ENCODE assay signal across 8 cellular contexts in the genomic region with DNA sequence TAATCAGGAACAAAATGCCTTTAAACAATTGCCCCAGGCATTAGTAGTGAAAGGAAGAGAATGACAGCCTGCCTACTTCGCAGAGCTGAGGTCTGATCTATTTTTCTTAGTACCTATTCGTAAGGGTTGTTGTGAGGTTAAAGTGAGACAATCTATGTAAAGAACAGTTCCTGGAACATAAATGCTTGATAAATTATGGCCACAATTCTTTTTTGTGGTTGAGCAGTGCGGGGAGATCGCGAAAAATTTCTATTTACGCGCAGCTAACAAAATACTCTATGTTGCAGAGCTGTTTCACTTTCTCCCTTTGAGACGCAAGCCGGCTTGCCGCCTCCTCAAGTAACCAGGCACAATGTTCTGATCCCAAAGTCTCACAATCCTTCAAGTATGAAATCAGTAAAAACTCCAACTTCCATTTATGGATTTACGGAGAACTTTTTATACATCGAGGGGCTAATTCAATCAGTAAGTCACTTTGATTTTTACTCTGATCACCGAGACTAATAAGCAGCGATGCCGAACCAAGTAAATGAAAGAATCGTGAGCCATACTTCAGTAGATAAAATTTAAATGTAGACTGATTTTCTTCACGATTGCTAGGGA. TPM values are rescaled to one million over a fixed set of nuclear protein-coding genes. Genes with fewer than 3 reads are reported as not detected.
DNase-seq lines count a peak whose midpoint lies in the region; ATAC-seq and TF ChIP-seq lines count a peak whose summit lies in the region.

No MANE protein-coding gene starts in this region.

- H3K36me3 Mint-ChIP-seq in CD4-positive, CD25-positive, alpha-beta regulatory T cell: peaks cover 25% of the 10 kb centered on the region
- peaks cover 26 to 31% of the 10 kb centered on the region in 2 donors for H3K36me3 Mint-ChIP-seq in activated naive CD4-positive, alpha-beta T cell treated with anti-CD3 and anti-CD28 coated beads, Interleukin-2, amount 50 U/mL, for 72 hours

- peaks cover 19% of the 10 kb centered on the region for H3K36me3 ChIP-seq in CD4-positive, CD25-positive, alpha-beta regulatory T cell (ENCODE audit: control insufficient read depth, insufficient read depth, low read length)
- H3K36me3 ChIP-seq in osteoblast (ENCODE audit: insufficient read depth, low read length): peaks cover 11% of the 10 kb centered on the region

- CTCF ChIA-PET in HEK293T (lab: Yijun Ruan, JAX): interaction anchor here (0.7 to 2.9 kb wide), 6 partner anchors 27 to 374 kb away, joined by 3 to 20 read pairs (median 6); partner anchors contain the start of gene SRSF12

- no peaks in the 10 kb centered on the region for H3K27me3 ChIP-seq in CD4-positive, CD25-positive, alpha-beta regulatory T cell (ENCODE audit: control insufficient read depth, insufficient read depth, low read length)
- no peaks in the 10 kb centered on the region for H3K27me3 ChIP-seq in osteoblast (ENCODE audit: insufficient read depth, low read length)

- peak; percentile 50 to 58 for ATAC-seq in CD4-positive, CD25-positive, alpha-beta regulatory T cell (ENCODE audit: low read depth in 2 of 2)
- ATAC-seq in activated naive CD4-positive, alpha-beta T cell treated with anti-CD3 and anti-CD28 coated beads, Interleukin-2, amount 50 U/mL, for 72 hours: peak; percentile 7 to 23
- ATAC-seq in HG02588 (IDR thresholded peaks at IDR 0.05; ENCODE audit: unreplicated experiment): no peak

- H3K4me1 Mint-ChIP-seq in CD4-positive, CD25-positive, alpha-beta regulatory T cell: peaks cover 15 to 40% (median 24%) of the 10 kb centered on the region in 4 donors

- H3K9me3 ChIP-seq in CD4-positive, CD25-positive, alpha-beta regulatory T cell (ENCODE audit: control insufficient read depth in 2 of 2, low read length in 2 of 2): no peaks in the 10 kb centered on the region
- no peaks in the 10 kb centered on the region for H3K9me3 ChIP-seq in osteoblast (ENCODE audit: low read depth, low read length)

- DNase-seq in CD4-positive, CD25-positive, alpha-beta regulatory T cell: peak; percentile 32 to 94 (median 77)
- DNase-seq in HEK293T (ENCODE audit: extremely low spot score) (peak; percentile 16), SHP77 treated with DMSO at 0.1 percent for 48 hours (lab: John Stamatoyannopoulos, UW) (peak; percentile 47), globus pallidus (ENCODE audit: low spot score) (peak; percentile 82), osteoblast (ENCODE audit: insufficient read length, low spot score, missing footprints) (peak; percentile 81), ureter (ENCODE audit: low spot score) (peak; percentile 66)
- DNase-seq in activated naive CD4-positive, alpha-beta T cell treated with anti-CD3 and anti-CD28 coated beads, Interleukin-2, amount 50 U/mL, for 72 hours (ENCODE audit: low spot score in 2 of 2): peak in 1 of 2 donors; percentile 52

- H3K27ac Mint-ChIP-seq in CD4-positive, CD25-positive, alpha-beta regulatory T cell: peak overlapping the region; percentile 95 to 98 (median 98)
- peak overlapping the region; percentile 93 to 97 for H3K27ac Mint-ChIP-seq in activated naive CD4-positive, alpha-beta T cell treated with anti-CD3 and anti-CD28 coated beads, Interleukin-2, amount 50 U/mL, for 72 hours

- peaks cover 20% of the 10 kb centered on the region for H4K20me1 ChIP-seq in osteoblast (ENCODE audit: insufficient read depth, low read length)

- peak overlapping the region; percentile 93 to 100 (median 97) for H3K4me3 Mint-ChIP-seq in CD4-positive, CD25-positive, alpha-beta regulatory T cell

- H3K4me1 ChIP-seq in CD4-positive, CD25-positive, alpha-beta regulatory T cell (ENCODE audit: control insufficient read depth, insufficient read depth, low read length, poor library complexity, severe bottlenecking): peaks cover 26% of the 10 kb centered on the region
- peaks cover 12% of the 10 kb centered on the region for H3K4me1 ChIP-seq in osteoblast (ENCODE audit: insufficient read depth, low read length)

- peaks cover 23% of the 10 kb centered on the region for H3K27me3 Mint-ChIP-seq in CD4-positive, CD25-positive, alpha-beta regulatory T cell

- peak overlapping the region; percentile 99 for H3K4me3 ChIP-seq in CD4-positive, CD25-positive, alpha-beta regulatory T cell (ENCODE audit: low read depth, low read length)
- peak overlapping the region; percentile 81 for H3K4me3 ChIP-seq in osteoblast (ENCODE audit: insufficient read depth, low read length)

- H2AFZ ChIP-seq in osteoblast (ENCODE audit: low read length): peak overlapping the region; percentile 79

- no peak for TF ChIP-seq CTCF in osteoblast (IDR thresholded peaks at IDR 0.05; ENCODE audit: extremely low read depth, low read depth, low read length)

- peak overlapping the region; percentile 86 for H3K4me2 ChIP-seq in osteoblast (ENCODE audit: insufficient read depth, low read length)

- H3K79me2 ChIP-seq in osteoblast (ENCODE audit: insufficient read depth, low read length): peaks cover 38% of the 10 kb centered on the region

- no peaks in the 10 kb centered on the region for H3K9me3 Mint-ChIP-seq in CD4-positive, CD25-positive, alpha-beta regulatory T cell
- H3K9me3 Mint-ChIP-seq in activated naive CD4-positive, alpha-beta T cell treated with anti-CD3 and anti-CD28 coated beads, Interleukin-2, amount 50 U/mL, for 72 hours: no peaks in the 10 kb centered on the region

- POLR2A ChIA-PET in HEK293T (lab: Yijun Ruan, JAX): interaction anchor here (0.7 to 5.2 kb wide), 20 partner anchors 10 to 750 kb away, joined by 3 to 46 read pairs (median 4); partner anchors contain the start of genes CASP8AP2, PM20D2 and SRSF12

- H3K27ac ChIP-seq in CD4-positive, CD25-positive, alpha-beta regulatory T cell (ENCODE audit: insufficient read depth, low read length, poor library complexity, severe bottlenecking): peak overlapping the region; percentile 100
- H3K27ac ChIP-seq in osteoblast (ENCODE audit: low read depth, low read length): peak overlapping the region; percentile 96

TF ChIP-seq in HEK293T, 16 proteins besides CTCF, POLR2A, EP300 and RAD21:
- no peak for TF ChIP-seq HDGF (IDR thresholded peaks at IDR 0.05; ENCODE audit: borderline replicate concordance)
- TF ChIP-seq ARNT (IDR thresholded peaks at IDR 0.05): no peak
- TF ChIP-seq L3MBTL2 (conservative IDR thresholded peaks at IDR 0.05): no peak
- TF ChIP-seq FOXK2 (IDR thresholded peaks at IDR 0.05): no peak
- TF ChIP-seq NFRKB (IDR thresholded peaks at IDR 0.05): no peak
- TF ChIP-seq FOXM1 (IDR thresholded peaks at IDR 0.05; ENCODE audit: borderline replicate concordance): no peak
- no peak for TF ChIP-seq TARDBP (IDR thresholded peaks at IDR 0.05)
- no peak for TF ChIP-seq ZNF384 (IDR thresholded peaks at IDR 0.05)

RNA-seq across cellular contexts. Expression of gene PNRC1, which starts 0.8 kb away (rescaled TPM):
- 734 TPM for total RNA-seq in CD4-positive, CD25-positive, alpha-beta regulatory T cell
- polyA plus RNA-seq in CD4-positive, CD25-positive, alpha-beta regulatory T cell: 100 to 1,000 TPM; 357 to 551 (median 483) TPM
- total RNA-seq in activated naive CD4-positive, alpha-beta T cell treated with anti-CD3 and anti-CD28 coated beads, Interleukin-2, amount 50 U/mL, for 72 hours: 100 to 1,000 TPM in 1 of 2 donors, 10 to 100 TPM in 1; 97.3 to 150 TPM
- 95.2 and 98.1 TPM in 2 replicates for total RNA-seq in osteoblast
- 204 TPM for total RNA-seq in ureter

RNA-seq across cellular contexts. Expression of gene SRSF12, which starts 38.2 kb away (rescaled TPM):
- total RNA-seq in CD4-positive, CD25-positive, alpha-beta regulatory T cell: not detected
- under 1 TPM in 3 of 4 donors, not detected in 1; 0.06 to 0.28 (median 0.20) TPM for polyA plus RNA-seq in CD4-positive, CD25-positive, alpha-beta regulatory T cell
- under 1 TPM; 0.48 to 0.53 TPM for total RNA-seq in activated naive CD4-positive, alpha-beta T cell treated with anti-CD3 and anti-CD28 coated beads, Interleukin-2, amount 50 U/mL, for 72 hours
- total RNA-seq in osteoblast: under 0.01 and 0.29 TPM in 2 replicates
- total RNA-seq in ureter: 0.57 TPM
